ENCODE assay signal across 21 cellular contexts in the genomic region with DNA sequence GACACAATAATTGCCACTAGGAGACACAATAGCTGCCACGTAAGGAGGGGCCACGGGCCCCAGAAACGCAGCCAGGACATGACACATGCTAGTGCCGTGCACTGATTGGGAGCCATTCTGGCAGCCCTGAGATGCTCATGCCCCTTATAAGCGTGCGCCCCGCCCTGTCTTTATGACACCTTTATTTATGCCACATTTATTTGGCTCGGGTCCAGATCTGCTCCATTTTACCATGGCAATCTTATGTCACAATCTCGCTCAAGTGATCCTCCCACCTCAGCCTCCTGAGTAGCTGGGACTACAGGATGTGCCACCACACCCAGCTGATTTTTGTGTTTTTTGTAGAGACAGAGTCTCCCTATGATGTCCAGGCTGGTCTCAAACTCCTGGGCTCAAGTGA.
"Had no signal": no experiment of that assay in that cellular context is flagged by ENCODE, and none has a peak within 500 bp of the region (broad histone marks: within the 10 kb centered on the region; RNA-seq: fewer than 3 reads in every experiment).

No MANE protein-coding gene starts in this region.

- H3K9me3 ChIP-seq: heart left ventricle, lower lobe of right lung, testis, uterus had no signal

- H3K4me3 Mint-ChIP-seq: activated CD8-positive, alpha-beta T cell treated with anti-CD3 and anti-CD28 coated beads, Interleukin-2, amount 10 ng/mL, durations not matched to agents 7 days and 5 days; activated T-helper 17 cell treated with anti-CD3 and anti-CD28 coated beads, Interleukin-2, amount 50 U/mL, for 72 hours; brain; naive thymus-derived CD4-positive, alpha-beta T cell; neural crest cell had no signal

- H3K27me3 ChIP-seq: heart left ventricle, testis, uterus had no signal

- H3K36me3 ChIP-seq: lower lobe of right lung, uterus, WERI-Rb-1 had no signal

- H3K4me1 Mint-ChIP-seq: activated T-helper 17 cell treated with anti-CD3 and anti-CD28 coated beads, Interleukin-2, amount 50 U/mL, for 72 hours; brain had no signal

- DNase-seq: activated CD4-positive, alpha-beta T cell treated with anti-CD3 and anti-CD28 coated beads for 1 hour; activated CD4-positive, alpha-beta T cell treated with anti-CD3 and anti-CD28 coated beads, Interleukin-2, amount 50 U/mL, for 1 hour; activated CD8-positive, alpha-beta T cell treated with anti-CD3 and anti-CD28 coated beads, Interleukin-2, amount 10 ng/mL, durations not matched to agents 7 days and 5 days; activated T-cell treated with anti-CD3 and anti-CD28 coated beads, Interleukin-2, amount 50 U/mL, for 1 hour; aorta; caudate nucleus; heart left ventricle; lower lobe of right lung; naive thymus-derived CD4-positive, alpha-beta T cell; retina; stimulated activated CD4-positive, alpha-beta T cell treated with anti-CD3 and anti-CD28 coated beads, Interleukin-2, amount 100 ng/mL, for 48 hours; stimulated activated CD8-positive, alpha-beta memory T cell treated with anti-CD3 and anti-CD28 coated beads, Interleukin-4, amount 100 ng/mL, for 48 hours; stimulated activated naive CD4-positive, alpha-beta T cell; testis; uterus; WERI-Rb-1 had no signal

- H3K9me3 Mint-ChIP-seq: activated naive CD4-positive, alpha-beta T cell treated with anti-CD3 and anti-CD28 coated beads, Interleukin-2, amount 50 U/mL, for 72 hours; activated T-helper 17 cell treated with anti-CD3 and anti-CD28 coated beads, Interleukin-2, amount 50 U/mL, for 72 hours; neural crest cell had no signal

- H3K27me3 Mint-ChIP-seq: activated T-helper 17 cell treated with anti-CD3 and anti-CD28 coated beads, Interleukin-2, amount 50 U/mL, for 72 hours; naive thymus-derived CD4-positive, alpha-beta T cell had no signal

- H3K27ac ChIP-seq: lower lobe of right lung, testis, uterus, WERI-Rb-1 had no signal

- H3K4me1 ChIP-seq: testis, uterus had no signal

- H3K27ac Mint-ChIP-seq: activated naive CD4-positive, alpha-beta T cell treated with anti-CD3 and anti-CD28 coated beads, Interleukin-2, amount 50 U/mL, for 72 hours; activated T-helper 17 cell treated with anti-CD3 and anti-CD28 coated beads, Interleukin-2, amount 50 U/mL, for 72 hours; brain; naive thymus-derived CD4-positive, alpha-beta T cell; progenitor cell of endocrine pancreas had no signal

- H3K36me3 Mint-ChIP-seq: activated naive CD4-positive, alpha-beta T cell treated with anti-CD3 and anti-CD28 coated beads, Interleukin-2, amount 50 U/mL, for 72 hours; brain had no signal

- H3K4me3 ChIP-seq: heart left ventricle, lower lobe of right lung, testis, uterus had no signal
